In genomic region chr16:68446941-68447675, GRCh38 we compare ENCODE assay signal across 1 cellular context.
TF ChIP-seq lines count a peak whose summit lies in the region.

No MANE protein-coding gene starts in this region.

TF ChIP-seq in H1, 55 proteins besides CTCF, POLR2A, EP300 and RAD21:
- TF ChIP-seq EZH2 (IDR thresholded peaks at IDR 0.05; ENCODE audit: low read depth, low read length, severe bottlenecking) (peak; percentile 43), JUN (IDR thresholded peaks at IDR 0.05; ENCODE audit: low read depth, low read length) (no peak)
